ENCODE assay signal across 21 cellular contexts in genomic region chr9:98210435-98210834, GRCh38. TPM values are rescaled to one million over a fixed set of nuclear protein-coding genes. Genes with fewer than 3 reads are reported as not detected.
DNase-seq lines count a peak whose midpoint lies in the region; ATAC-seq, FAIRE-seq and TF ChIP-seq lines count a peak whose summit lies in the region.
"Had no signal": no experiment of that assay in that cellular context is flagged by ENCODE, and none has a peak within 500 bp of the region (broad histone marks: within the 10 kb centered on the region; RNA-seq: fewer than 3 reads in every experiment).

No MANE protein-coding gene starts in this region.

- H2AK5ac ChIP-seq in H1 (ENCODE audit: low read depth, low read length) = peak overlapping the region; percentile 39; the same call in 1 of the 2 replicates
- H2AK5ac ChIP-seq in neuronal stem cell (ENCODE audit: low read depth, low read length) = no peak overlapping the region

- POLR2A ChIA-PET in HepG2 (lab: Yijun Ruan, JAX) = interaction anchor here (1.4 to 1.5 kb wide), 3 partner anchors 17 to 45 kb away, joined by 4 to 6 read pairs (median 4); partner anchors contain the start of gene TBC1D2
- POLR2A ChIA-PET in H1 (lab: Charles Lee; ENCODE audit: partially characterized antibody) = interaction anchor here (1.2 to 2.3 kb wide), 3 partner anchors 9 to 19 kb away, joined by 5 to 8 read pairs (median 5); no protein-coding TSS in a partner anchor

- H2AFZ ChIP-seq in HepG2 (ENCODE audit: low read length) = no peak overlapping the region
- H2AFZ ChIP-seq in H1 (ENCODE audit: low read length) = no peak overlapping the region
- H2AFZ ChIP-seq in neuronal stem cell (ENCODE audit: low read length) = no peak overlapping the region
- H2AFZ ChIP-seq: GM23248 had no signal

- CTCF ChIA-PET in HepG2 (lab: Yijun Ruan, JAX; ENCODE audit: low intra/inter-chr PET ratio, low total read pairs) (no interaction called here), H1 (lab: Charles Lee; ENCODE audit: partially characterized antibody) (interaction anchor here (0.7 to 2.9 kb wide), 12 partner anchors 10 to 117 kb away, joined by 3 to 17 read pairs (median 4); partner anchors contain the start of gene TBC1D2)

- H3K4me3 ChIP-seq in right lobe of liver = no peak overlapping the region
- no peak overlapping the region for H3K4me3 ChIP-seq in HepG2 (replicated peaks in 1 of 3; ENCODE audit: insufficient read depth in 1 of 3, low read depth in 2 of 3, low read length in 3 of 3)
- H3K4me3 ChIP-seq in H1 (ENCODE audit: extremely low read depth in 1 of 4, insufficient read depth in 2 of 4, low read depth in 3 of 4, low read length in 4 of 4) = no peak overlapping the region
- peak overlapping the region in 1 of 2 donors; percentile 53 for H3K4me3 ChIP-seq in neuronal stem cell (ENCODE audit: low read length in 2 of 2)
- no peak overlapping the region for H3K4me3 ChIP-seq in suprapubic skin
- H3K4me3 ChIP-seq: A549, GM23248 had no signal

- H3K27me3 ChIP-seq in right lobe of liver (no peaks in the 10 kb centered on the region), HepG2 (ENCODE audit: control insufficient read depth in 1 of 2, insufficient read depth in 2 of 2, low read length in 2 of 2) (no peaks in the 10 kb centered on the region), H1 (replicated peaks in 1 of 4; ENCODE audit: control insufficient read depth in 3 of 4, extremely low read depth in 1 of 4, insufficient read depth in 3 of 4, low read length in 3 of 4) (no peaks in the 10 kb centered on the region), neuronal stem cell (ENCODE audit: control insufficient read depth in 3 of 3, insufficient read depth in 3 of 3, low read depth in 1 of 3, low read length in 3 of 3) (peaks cover 0 to 13% (median 0%) of the 10 kb centered on the region in 3 experiments), suprapubic skin (no peaks in the 10 kb centered on the region)

- BruUV-seq in HepG2 (replicated peaks; lab: Mats Ljungman, UMichigan) = no TSS peak

- peak in 3 of 4 donors; percentile 47 to 53 (median 52) for ATAC-seq in right lobe of liver
- ATAC-seq in HepG2 = no peak
- no peak for ATAC-seq in activated naive CD4-positive, alpha-beta T cell treated with anti-CD3 and anti-CD28 coated beads, Interleukin-2, amount 50 U/mL, for 72 hours
- no peak for ATAC-seq in GM18511 (IDR thresholded peaks at IDR 0.05; ENCODE audit: unreplicated experiment)
- ATAC-seq: A549 had no signal

- no peak overlapping the region for H2BK12ac ChIP-seq in H1 (ENCODE audit: low read depth, low read length)
- H2BK12ac ChIP-seq in neuronal stem cell (ENCODE audit: low read length) = no peak overlapping the region

- H3K36me3 Mint-ChIP-seq in activated naive CD4-positive, alpha-beta T cell treated with anti-CD3 and anti-CD28 coated beads, Interleukin-2, amount 50 U/mL, for 72 hours = no peaks in the 10 kb centered on the region

- H3K4me1 ChIP-seq in right lobe of liver (peaks cover 0 to 32% (median 7%) of the 10 kb centered on the region in 4 donors), HepG2 (ENCODE audit: insufficient read depth, low read length) (peaks cover 22% of the 10 kb centered on the region), H1 (replicated peaks in 1 of 4; ENCODE audit: control insufficient read depth in 3 of 4, insufficient read depth in 4 of 4, low read length in 3 of 4) (no peaks in the 10 kb centered on the region), neuronal stem cell (ENCODE audit: control insufficient read depth in 2 of 2, insufficient read depth in 1 of 2, low read depth in 1 of 2, low read length in 2 of 2) (peaks cover 0 to 2% of the 10 kb centered on the region in 2 donors), suprapubic skin (peaks cover 27% of the 10 kb centered on the region)

- no peak overlapping the region for H4K5ac ChIP-seq in H1 (ENCODE audit: insufficient read length, low read depth, low read length)

- H3K23ac ChIP-seq in H1 (ENCODE audit: insufficient read length) (no peak overlapping the region), neuronal stem cell (ENCODE audit: low read depth, low read length, poor library complexity) (no peak overlapping the region)

- no peak overlapping the region for H3K27ac Mint-ChIP-seq in activated naive CD4-positive, alpha-beta T cell treated with anti-CD3 and anti-CD28 coated beads, Interleukin-2, amount 50 U/mL, for 72 hours
- H3K27ac Mint-ChIP-seq: HFFc6 had no signal

- H3K27ac ChIP-seq in right lobe of liver = peak overlapping the region in 1 of 3 donors; percentile 31
- H3K27ac ChIP-seq in HepG2 (ENCODE audit: extremely low read length, insufficient read depth, low read length) = no peak overlapping the region
- no peak overlapping the region for H3K27ac ChIP-seq in H1 (ENCODE audit: low read depth, low read length)
- H3K27ac ChIP-seq in neuronal stem cell (replicated peaks; ENCODE audit: low read length) = no peak overlapping the region
- peak overlapping the region; percentile 3 for H3K27ac ChIP-seq in suprapubic skin
- H3K27ac ChIP-seq: 22Rv1, A549, GM23248 had no signal

- no peaks in the 10 kb centered on the region for H3K79me1 ChIP-seq in H1 (ENCODE audit: low read depth, low read length)
- no peaks in the 10 kb centered on the region for H3K79me1 ChIP-seq in neuronal stem cell (ENCODE audit: low read depth, low read length)

- TF ChIP-seq CTCF in right lobe of liver (IDR thresholded peaks at IDR 0.05) = no peak
- TF ChIP-seq CTCF in HepG2 (CRISPR knock-in tag; IDR thresholded peaks at IDR 0.05) = no peak
- no peak for TF ChIP-seq CTCF in H1 (IDR thresholded peaks at IDR 0.05; ENCODE audit: control extremely low read depth in 1 of 3, insufficient read depth in 1 of 3, low read depth in 1 of 3, low read length in 3 of 3)
- no peak for TF ChIP-seq CTCF in suprapubic skin (IDR thresholded peaks at IDR 0.05)

- TF ChIP-seq POLR2A in right lobe of liver (IDR thresholded peaks at IDR 0.05) (no peak), HepG2 (IDR thresholded peaks at IDR 0.05; ENCODE audit: insufficient read depth in 1 of 2, low read depth in 2 of 2, low read length in 2 of 2) (no peak), H1 (IDR thresholded peaks at IDR 0.05; ENCODE audit: control extremely low read depth in 1 of 2, low read depth in 2 of 2, low read length in 2 of 2) (no peak), suprapubic skin (IDR thresholded peaks at IDR 0.05) (no peak)

- H2BK5ac ChIP-seq in H1 (ENCODE audit: low read depth, low read length) (no peak overlapping the region; the same call in 1 of the 2 replicates), neuronal stem cell (ENCODE audit: low read length) (no peak overlapping the region)

- in situ Hi-C loops in HepG2 (cut with HindIII; ENCODE audit: extremely low pct_ligation_motif_present, low pct_unique_long_range_greater_than_20kb) = no loop called here

- peak in 2 of 3 donors; percentile 51 to 60 for DNase-seq in right lobe of liver
- DNase-seq in HepG2 (ENCODE audit: low spot score) = no peak
- no peak for DNase-seq in H1 (ENCODE audit: low read depth in 1 of 2, low spot score in 2 of 2)
- DNase-seq in neuronal stem cell (ENCODE audit: low spot score) = no peak
- DNase-seq in suprapubic skin (ENCODE audit: low spot score in 2 of 2) = no peak
- DNase-seq in activated naive CD4-positive, alpha-beta T cell treated with anti-CD3 and anti-CD28 coated beads, Interleukin-2, amount 50 U/mL, for 72 hours (ENCODE audit: low spot score in 2 of 2) = no peak
- no peak for DNase-seq in stimulated activated CD4-positive, alpha-beta T cell treated with anti-CD3 and anti-CD28 coated beads, Interleukin-1b, Interleukin-23, amount 100 ng/mL, for 48 hours
- DNase-seq: AML-193; CD4-positive, alpha-beta memory T cell; DMS153; DMS79; GDM1; GM23248; HCEC 1CT; HFFc6 had no signal

- H3K79me2 ChIP-seq in HepG2 (ENCODE audit: insufficient read depth, low read length) = no peaks in the 10 kb centered on the region
- H3K79me2 ChIP-seq in H1 (ENCODE audit: control insufficient read depth in 1 of 2, insufficient read depth in 2 of 2, low read length in 2 of 2) = no peaks in the 10 kb centered on the region

- H3K18ac ChIP-seq in H1 (ENCODE audit: extremely low read depth, low read length) (no peak overlapping the region), neuronal stem cell (ENCODE audit: low read length) (peak overlapping the region; percentile 16)

- H2BK120ac ChIP-seq in H1 (replicated peaks; ENCODE audit: low read depth, low read length) (no peak overlapping the region), neuronal stem cell (ENCODE audit: low read depth, low read length) (no peak overlapping the region)

- FAIRE-seq in HepG2 (lab: Jason Lieb, UNC) = no peak
- no peak for FAIRE-seq in H1 (lab: Jason Lieb, UNC)
- FAIRE-seq: A549, GM12892, H54 had no signal

- TF ChIP-seq RAD21 in HepG2 (CRISPR knock-in tag; IDR thresholded peaks at IDR 0.05) = no peak
- TF ChIP-seq RAD21 in H1 (IDR thresholded peaks at IDR 0.05 in 1 of 2, conservative IDR thresholded peaks at IDR 0.05 in 1 of 2; ENCODE audit: low read depth in 2 of 2, low read length in 2 of 2) = no peak

- no peak overlapping the region for H3K56ac ChIP-seq in H1 (replicated peaks; ENCODE audit: insufficient read length, low read depth, low read length)

- no peak overlapping the region for H2BK15ac ChIP-seq in H1 (ENCODE audit: low read length)
- H2BK15ac ChIP-seq in neuronal stem cell (ENCODE audit: low read length) = no peak overlapping the region

- H2BK20ac ChIP-seq in H1 (ENCODE audit: low read length) = no peak overlapping the region

- TF ChIP-seq EP300 in HepG2 (IDR thresholded peaks at IDR 0.05; ENCODE audit: low read depth in 2 of 2, low read length in 2 of 2) (no peak), HepG2 (CRISPR knock-in tag; IDR thresholded peaks at IDR 0.05; ENCODE audit: borderline replicate concordance) (no peak), H1 (IDR thresholded peaks at IDR 0.05; ENCODE audit: borderline replicate concordance in 1 of 2, low read depth in 2 of 2, low read length in 2 of 2) (no peak), suprapubic skin (IDR thresholded peaks at IDR 0.05) (no peak)

- no peaks in the 10 kb centered on the region for H3K9me3 Mint-ChIP-seq in activated naive CD4-positive, alpha-beta T cell treated with anti-CD3 and anti-CD28 coated beads, Interleukin-2, amount 50 U/mL, for 72 hours
- H3K9me3 Mint-ChIP-seq: CD14-positive monocyte; CD4-positive, alpha-beta memory T cell; HFFc6 had no signal

- H3K9me3 ChIP-seq in right lobe of liver (no peaks in the 10 kb centered on the region), HepG2 (ENCODE audit: low read length) (no peaks in the 10 kb centered on the region), H1 (ENCODE audit: insufficient read depth in 2 of 2, low read depth in 1 of 2, low read length in 1 of 2) (peaks cover 5 to 10% of the 10 kb centered on the region in 2 experiments; a peak in 3 of 4 replicates), neuronal stem cell (replicated peaks in 1 of 2; ENCODE audit: control insufficient read depth in 2 of 2, insufficient read depth in 1 of 2, low read depth in 1 of 2, low read length in 2 of 2) (no peaks in the 10 kb centered on the region), suprapubic skin (no peaks in the 10 kb centered on the region)
- H3K9me3 ChIP-seq: A549 had no signal

- H4K91ac ChIP-seq in H1 (replicated peaks; ENCODE audit: insufficient read length, low read length) (no peak overlapping the region), neuronal stem cell (ENCODE audit: low read depth, low read length, poor library complexity) (peak overlapping the region; percentile 46)

- WGBS in right lobe of liver (ENCODE audit: insufficient coverage, low coverage, low lambda C conversion rate, missing lambda C conversion rate) = no CpG with 5 or more reads among the region's 9 CpGs
- no CpG with 5 or more reads among the region's 9 CpGs for WGBS in HepG2 (ENCODE audit: low lambda C conversion rate)
- 92% methylated on average over 9 of the region's 9 CpGs; no CpG with 5 or more reads in 1 of the 2 experiments for WGBS in H1 (ENCODE audit: extremely low coverage in 1 of 2, insufficient coverage in 1 of 2, insufficient read length in 1 of 2, insufficient replicate concordance in 2 of 2, low coverage in 1 of 2, low lambda C conversion rate in 2 of 2, missing lambda C conversion rate in 1 of 2), 2 experiments
- no CpG with 5 or more reads among the region's 9 CpGs for WGBS in neuronal stem cell (ENCODE audit: extremely low coverage in 2 of 2, insufficient read length in 2 of 2, insufficient replicate concordance in 1 of 2), 2 donors
- 86% methylated on average over 4 of the region's 9 CpGs for WGBS in suprapubic skin

- H3K23me2 ChIP-seq in H1 (ENCODE audit: low read depth, low read length) = no peaks in the 10 kb centered on the region

- H3K4ac ChIP-seq in H1 (replicated peaks; ENCODE audit: insufficient read length, low read depth, low read length) (no peak overlapping the region), neuronal stem cell (ENCODE audit: low read length) (no peak overlapping the region)

- intact Hi-C loops in right lobe of liver (cut with DNase I) (no loop called here), HepG2 (cut with micrococcal nuclease; ENCODE audit: unreplicated experiment) (no loop called here)

- H3K9ac ChIP-seq in HepG2 (ENCODE audit: insufficient read depth, low read depth, low read length) (no peak overlapping the region), H1 (replicated peaks in 1 of 4; ENCODE audit: extremely low read depth in 1 of 4, low read depth in 3 of 4, low read length in 3 of 4) (no peak overlapping the region), neuronal stem cell (ENCODE audit: low read depth, low read length, poor library complexity) (peak overlapping the region; percentile 45)
- H3K9ac ChIP-seq: GM23248 had no signal

- peak overlapping the region; percentile 59; the same call in 1 of the 2 replicates for H4K8ac ChIP-seq in H1 (ENCODE audit: extremely low read depth, insufficient read depth, low read length)
- no peak overlapping the region for H4K8ac ChIP-seq in neuronal stem cell (ENCODE audit: low read depth, low read length)

- H3K4me2 ChIP-seq in HepG2 (ENCODE audit: low read depth, low read length) (no peak overlapping the region), H1 (ENCODE audit: insufficient read depth in 1 of 2, low read depth in 2 of 2, low read length in 2 of 2) (no peak overlapping the region), neuronal stem cell (ENCODE audit: insufficient read depth, low read length, poor library complexity, severe bottlenecking) (no peak overlapping the region)
- H3K4me2 ChIP-seq: A549 had no signal

- H3K36me3 ChIP-seq in right lobe of liver (no peaks in the 10 kb centered on the region), HepG2 (replicated peaks in 1 of 2; ENCODE audit: control insufficient read depth in 1 of 2, insufficient read depth in 2 of 2, low read length in 2 of 2) (no peaks in the 10 kb centered on the region), H1 (ENCODE audit: control insufficient read depth in 2 of 4, insufficient read depth in 4 of 4, low read length in 3 of 4) (peaks cover 0 to 10% (median under 1%) of the 10 kb centered on the region in 4 experiments; a peak in 2 of 8 replicates), neuronal stem cell (replicated peaks in 1 of 2; ENCODE audit: control insufficient read depth in 2 of 2, insufficient read depth in 2 of 2, low read length in 2 of 2) (no peaks in the 10 kb centered on the region), suprapubic skin (peaks cover 30% of the 10 kb centered on the region)

- H3K14ac ChIP-seq in H1 (ENCODE audit: insufficient read length) (no peak overlapping the region), neuronal stem cell (ENCODE audit: low read length) (no peak overlapping the region)

- no peaks in the 10 kb centered on the region for H4K20me1 ChIP-seq in HepG2 (ENCODE audit: insufficient read depth, low read length)
- H4K20me1 ChIP-seq in H1 (replicated peaks in 1 of 2; ENCODE audit: control insufficient read depth in 1 of 2, insufficient read depth in 2 of 2, low read length in 2 of 2) = no peaks in the 10 kb centered on the region

RNA-seq across cellular contexts. Expression of gene CORO2A, which starts 18.0 kb away (rescaled TPM):
- total RNA-seq in right lobe of liver (1 to 10 TPM in 5 of 6 experiments, under 1 TPM in 1; 0.67 to 6.2 (median 3.3) TPM), HepG2 (2016; rRNA removed; fragmentation: Illumina TruSeq; extraction: Trizol) (14.4 and 19.8 TPM in 2 replicates), suprapubic skin (10 to 100 TPM; 17.5 to 25.0 (median 19.9) TPM)
- total RNA-seq in HepG2 (2016; cell fraction: cytosol; rRNA removed; fragmentation: Illumina TruSeq; extraction: Trizol; ENCODE audit: low read depth) = 3.5 and 3.6 TPM in 2 replicates
- 14.0 and 19.0 TPM in 2 replicates for total RNA-seq in HepG2 (2016; cell fraction: insoluble cytoplasmic fraction; rRNA removed; fragmentation: Illumina TruSeq; extraction: Trizol)
- total RNA-seq in HepG2 (2016; cell fraction: membrane; rRNA removed; fragmentation: Illumina TruSeq; extraction: Trizol) = 12.4 and 12.5 TPM in 2 replicates
- 8.5 and 10.2 TPM in 2 replicates for total RNA-seq in HepG2 (2016; cell fraction: nucleus; rRNA removed; fragmentation: Illumina TruSeq; extraction: Trizol)
- polyA plus RNA-seq in HepG2 (2011; rRNA removed) (12.9 and 15.3 TPM in 2 replicates), H1 (2011; rRNA removed) (13.7 and 15.3 TPM in 2 replicates)
- 12.3 and 15.4 TPM in 2 replicates for polyA plus RNA-seq in HepG2 (2011; cell fraction: cytosol; rRNA removed)
- polyA plus RNA-seq in HepG2 (2011; cell fraction: nucleus; rRNA removed) = 7.9 and 8.1 TPM in 2 replicates
- polyA plus RNA-seq in HepG2 (2012) = 5.9 and 8.4 TPM in 2 replicates
- 5.6 TPM in 2 replicates for polyA plus RNA-seq in HepG2 (2016; cell fraction: cytosol; fragmentation: Illumina TruSeq; extraction: Trizol; ENCODE audit: low read depth)
- polyA plus RNA-seq in HepG2 (2016; cell fraction: insoluble cytoplasmic fraction; fragmentation: Illumina TruSeq; extraction: Trizol; ENCODE audit: low read depth) = 21.2 and 23.2 TPM in 2 replicates
- polyA plus RNA-seq in HepG2 (2016; cell fraction: membrane; fragmentation: Illumina TruSeq; extraction: Trizol; ENCODE audit: low read depth) = 9.4 and 10.3 TPM in 2 replicates
- 21.7 and 22.4 TPM in 2 replicates for polyA plus RNA-seq in HepG2 (2016; cell fraction: nucleus; fragmentation: Illumina TruSeq; extraction: Trizol; ENCODE audit: insufficient read depth, low read depth)
- polyA minus RNA-seq in HepG2 (2011; rRNA and poly(A)+ RNA removed; ENCODE audit: low replicate concordance) = 7.1 and 26.4 TPM in 2 replicates
- 9.8 and 10.3 TPM in 2 replicates for polyA minus RNA-seq in HepG2 (2011; cell fraction: cytosol; rRNA and poly(A)+ RNA removed)
- 4.6 and 5.3 TPM in 2 replicates for polyA minus RNA-seq in HepG2 (2011; cell fraction: nucleus; rRNA and poly(A)+ RNA removed)
- total RNA-seq in H1 (2021; fragmentation: NEBNext Ultra II Directional; extraction: Animal tissue kit (Norgen Biotek cat#: 25700)) = 26.2 and 27.9 TPM in 2 replicates
- polyA plus RNA-seq in H1 (2011; cell fraction: cytosol; rRNA removed) = 17.8 TPM
- 10.6 TPM for polyA plus RNA-seq in H1 (2011; cell fraction: nucleus; rRNA removed)
- 13.2 to 15.8 TPM (median 13.7 TPM) in 4 replicates for polyA plus RNA-seq in H1 (2012, experiment 1 of 2)
- polyA plus RNA-seq in H1 (2012, experiment 2 of 2) = 5.4 TPM
- 25.8 TPM for polyA plus RNA-seq in H1 (2013, experiment 1 of 2)
- 26.8 TPM for polyA plus RNA-seq in H1 (2013, experiment 2 of 2)
- 26.1 and 31.3 TPM in 2 replicates for polyA minus RNA-seq in H1 (2011; rRNA and poly(A)+ RNA removed)
- 13.2 TPM for polyA minus RNA-seq in H1 (2011; cell fraction: cytosol; rRNA and poly(A)+ RNA removed)
- 8.3 TPM for polyA minus RNA-seq in H1 (2011; cell fraction: nucleus; rRNA and poly(A)+ RNA removed)
- polyA plus RNA-seq in neuronal stem cell (2013, experiment 1 of 2) = 4.3 TPM
- 4.5 TPM for polyA plus RNA-seq in neuronal stem cell (2013, experiment 2 of 2)
- 10 to 100 TPM in 1 of 2 donors, 1 to 10 TPM in 1; 6.8 to 11.8 TPM for total RNA-seq in activated naive CD4-positive, alpha-beta T cell treated with anti-CD3 and anti-CD28 coated beads, Interleukin-2, amount 50 U/mL, for 72 hours

RNA-seq across cellular contexts. Expression of gene TBC1D2, which starts 45.0 kb away (rescaled TPM):
- total RNA-seq in right lobe of liver = 10 to 100 TPM in 2 of 6 experiments, 1 to 10 TPM in 4; 5.1 to 17.5 (median 9.7) TPM
- total RNA-seq in HepG2 (2016; rRNA removed; fragmentation: Illumina TruSeq; extraction: Trizol) = 2.2 and 2.8 TPM in 2 replicates
- total RNA-seq in HepG2 (2016; cell fraction: cytosol; rRNA removed; fragmentation: Illumina TruSeq; extraction: Trizol; ENCODE audit: low read depth) = 0.51 and 0.62 TPM in 2 replicates
- total RNA-seq in HepG2 (2016; cell fraction: insoluble cytoplasmic fraction; rRNA removed; fragmentation: Illumina TruSeq; extraction: Trizol) = 2.1 and 2.6 TPM in 2 replicates
- total RNA-seq in HepG2 (2016; cell fraction: membrane; rRNA removed; fragmentation: Illumina TruSeq; extraction: Trizol) = 1.1 and 1.2 TPM in 2 replicates
- total RNA-seq in HepG2 (2016; cell fraction: nucleus; rRNA removed; fragmentation: Illumina TruSeq; extraction: Trizol) = 2.2 and 2.8 TPM in 2 replicates
- 2.0 and 2.8 TPM in 2 replicates for polyA plus RNA-seq in HepG2 (2011; rRNA removed)
- 1.5 and 2.0 TPM in 2 replicates for polyA plus RNA-seq in HepG2 (2011; cell fraction: cytosol; rRNA removed)
- 5.2 and 5.6 TPM in 2 replicates for polyA plus RNA-seq in HepG2 (2011; cell fraction: nucleus; rRNA removed)
- 1.9 and 2.1 TPM in 2 replicates for polyA plus RNA-seq in HepG2 (2012)
- 0.31 and 0.54 TPM in 2 replicates for polyA plus RNA-seq in HepG2 (2016; cell fraction: cytosol; fragmentation: Illumina TruSeq; extraction: Trizol; ENCODE audit: low read depth)
- polyA plus RNA-seq in HepG2 (2016; cell fraction: insoluble cytoplasmic fraction; fragmentation: Illumina TruSeq; extraction: Trizol; ENCODE audit: low read depth) = 2.9 and 3.0 TPM in 2 replicates
- 0.96 and 1.1 TPM in 2 replicates for polyA plus RNA-seq in HepG2 (2016; cell fraction: membrane; fragmentation: Illumina TruSeq; extraction: Trizol; ENCODE audit: low read depth)
- 3.1 and 3.8 TPM in 2 replicates for polyA plus RNA-seq in HepG2 (2016; cell fraction: nucleus; fragmentation: Illumina TruSeq; extraction: Trizol; ENCODE audit: insufficient read depth, low read depth)
- polyA minus RNA-seq in HepG2 (2011; rRNA and poly(A)+ RNA removed; ENCODE audit: low replicate concordance) = 6.2 and 19.2 TPM in 2 replicates
- polyA minus RNA-seq in HepG2 (2011; cell fraction: cytosol; rRNA and poly(A)+ RNA removed) = 1.1 TPM in 2 replicates
- polyA minus RNA-seq in HepG2 (2011; cell fraction: nucleus; rRNA and poly(A)+ RNA removed) = 3.1 and 4.0 TPM in 2 replicates
- total RNA-seq in H1 (2021; fragmentation: NEBNext Ultra II Directional; extraction: Animal tissue kit (Norgen Biotek cat#: 25700)) = 7.4 and 8.0 TPM in 2 replicates
- 7.4 and 10.9 TPM in 2 replicates for polyA plus RNA-seq in H1 (2011; rRNA removed)
- 7.7 TPM for polyA plus RNA-seq in H1 (2011; cell fraction: cytosol; rRNA removed)
- 15.0 TPM for polyA plus RNA-seq in H1 (2011; cell fraction: nucleus; rRNA removed)
- polyA plus RNA-seq in H1 (2012, experiment 1 of 2) = 4.2 to 6.0 TPM (median 4.9 TPM) in 4 replicates
- 4.4 TPM for polyA plus RNA-seq in H1 (2012, experiment 2 of 2)
- polyA plus RNA-seq in H1 (2013, experiment 1 of 2) = 7.4 TPM
- 6.9 TPM for polyA plus RNA-seq in H1 (2013, experiment 2 of 2)
- 7.0 and 7.4 TPM in 2 replicates for polyA minus RNA-seq in H1 (2011; rRNA and poly(A)+ RNA removed)
- polyA minus RNA-seq in H1 (2011; cell fraction: cytosol; rRNA and poly(A)+ RNA removed) = 4.3 TPM
- polyA minus RNA-seq in H1 (2011; cell fraction: nucleus; rRNA and poly(A)+ RNA removed) = 8.0 TPM
- 0.93 TPM for polyA plus RNA-seq in neuronal stem cell (2013, experiment 1 of 2)
- 0.93 TPM for polyA plus RNA-seq in neuronal stem cell (2013, experiment 2 of 2)
- 10 to 100 TPM; 42.4 to 57.4 (median 49.0) TPM for total RNA-seq in suprapubic skin
- 1 to 10 TPM; 3.6 to 3.9 TPM for total RNA-seq in activated naive CD4-positive, alpha-beta T cell treated with anti-CD3 and anti-CD28 coated beads, Interleukin-2, amount 50 U/mL, for 72 hours

Comparison
In these comparisons a context has a peak if more than half of its experiments do, and no peak if none do; other contexts are left out.
1. ATAC-seq: peak in right lobe of liver (3 of 4); none in HepG2 (single experiment), activated naive CD4-positive, alpha-beta T cell treated with anti-CD3 and anti-CD28 coated beads, Interleukin-2, amount 50 U/mL, for 72 hours (0 of 2) and GM18511 (single experiment).
2. DNase-seq: peak in right lobe of liver (2 of 3); none in HepG2 (single experiment), H1 (0 of 2), neuronal stem cell (single experiment), suprapubic skin (0 of 2), activated naive CD4-positive, alpha-beta T cell treated with anti-CD3 and anti-CD28 coated beads, Interleukin-2, amount 50 U/mL, for 72 hours (0 of 2) and stimulated activated CD4-positive, alpha-beta T cell treated with anti-CD3 and anti-CD28 coated beads, Interleukin-1b, Interleukin-23, amount 100 ng/mL, for 48 hours (single experiment).